In the genomic region with DNA sequence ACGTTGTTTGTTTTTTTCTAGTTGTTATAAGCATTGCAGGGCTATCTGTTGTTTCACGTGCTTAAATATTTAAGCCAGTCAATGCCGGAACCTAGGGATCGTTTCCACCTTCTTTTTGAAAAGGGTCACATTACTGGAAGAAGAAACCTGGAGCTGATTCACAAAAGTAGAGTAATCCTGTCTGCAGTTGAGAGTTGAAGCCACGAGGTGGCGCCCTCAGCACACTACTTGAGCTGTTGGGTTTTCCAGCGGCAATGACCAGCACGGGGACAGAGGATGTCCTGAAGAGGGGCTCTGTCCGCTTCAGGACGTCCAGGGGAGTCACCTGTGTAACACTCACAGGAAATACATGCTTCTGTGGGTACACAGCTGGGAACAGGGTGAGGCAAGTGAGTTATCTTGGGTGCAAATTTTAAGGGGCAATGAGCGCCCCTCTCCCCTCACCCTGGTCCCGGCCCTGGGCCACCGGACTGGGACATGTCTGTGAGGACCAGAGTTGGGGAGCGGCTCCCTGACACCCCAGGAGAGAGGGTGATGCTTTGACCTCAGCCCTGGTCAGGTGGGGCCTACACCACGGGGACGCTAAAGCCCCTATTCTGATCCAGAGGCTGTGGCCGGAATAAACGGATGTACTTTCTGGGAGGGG, we compare ENCODE assay signal across 8 cellular contexts. TPM values are rescaled to one million over a fixed set of nuclear protein-coding genes. Genes with fewer than 3 reads are reported as not detected.
DNase-seq lines count a peak whose midpoint lies in the region; ATAC-seq, FAIRE-seq and TF ChIP-seq lines count a peak whose summit lies in the region.

No MANE protein-coding gene starts in this region.

- H3K27ac Mint-ChIP-seq in activated CD4-positive, alpha-beta T cell treated with anti-CD3 and anti-CD28 coated beads, Interleukin-2, amount 10 ng/mL, durations not matched to agents 7 days and 5 days: no peak overlapping the region

- TF ChIP-seq POLR2A in GM12892 (IDR thresholded peaks at IDR 0.05; ENCODE audit: low read depth, low read length): no peak

- peak; percentile 88 for FAIRE-seq in GM12892 (lab: Jason Lieb, UNC)

- peak in 1 of 2 donors; percentile 31 for ATAC-seq in lower lobe of right lung
- no peak for ATAC-seq in HG02981 (IDR thresholded peaks at IDR 0.05; ENCODE audit: unreplicated experiment)

- intact Hi-C loops in dorsolateral prefrontal cortex (cut with DNase I): loop anchor here (5.0 to 10.0 kb wide), 5 partner anchors 51 to 859 kb away; a partner anchor contains a TSS
- intact Hi-C loops in lower lobe of right lung (cut with DNase I): no loop called here

- TF ChIP-seq CTCF in dorsolateral prefrontal cortex (IDR thresholded peaks at IDR 0.05 in 54 of 56, conservative IDR thresholded peaks at IDR 0.05 in 2 of 56; ENCODE audit: low read depth in 1 of 56, partially characterized antibody in 56 of 56) (peak; percentile 67 to 98 (median 93)), lower lobe of right lung (IDR thresholded peaks at IDR 0.05) (peak; percentile 87)

- no peaks in the 10 kb centered on the region for H3K36me3 ChIP-seq in lower lobe of right lung

- peak; percentile 73 for DNase-seq in ACHN
- no peak for DNase-seq in GM12892 (ENCODE audit: insufficient read length)
- DNase-seq in NCI-H2171 treated with DMSO at 0.1 percent for 48 hours (lab: John Stamatoyannopoulos, UW): peak; percentile 41
- DNase-seq in activated CD4-positive, alpha-beta T cell treated with anti-CD3 and anti-CD28 coated beads, Interleukin-2, amount 10 ng/mL, durations not matched to agents 7 days and 5 days: peak; percentile 66
- peak; percentile 66 to 92 (median 84) for DNase-seq in dorsolateral prefrontal cortex
- DNase-seq in lower lobe of right lung: peak; percentile 85
- peak; percentile 40 to 59 for DNase-seq in stimulated activated CD8-positive, alpha-beta memory T cell treated with anti-CD3 and anti-CD28 coated beads, Interleukin-2, amount 100 ng/mL, for 48 hours (ENCODE audit: low read depth in 2 of 2)

- H3K9me3 Mint-ChIP-seq in activated CD4-positive, alpha-beta T cell treated with anti-CD3 and anti-CD28 coated beads, Interleukin-2, amount 10 ng/mL, durations not matched to agents 7 days and 5 days: no peaks in the 10 kb centered on the region

- peaks cover 17% of the 10 kb centered on the region for H3K4me1 ChIP-seq in lower lobe of right lung

- POLR2A ChIA-PET in activated CD4-positive, alpha-beta T cell treated with anti-CD3 and anti-CD28 coated beads, Interleukin-2, amount 10 ng/mL, durations not matched to agents 7 days and 5 days (lab: Charles Lee): no interaction called here

- CTCF ChIA-PET in activated CD4-positive, alpha-beta T cell treated with anti-CD3 and anti-CD28 coated beads, Interleukin-2, amount 10 ng/mL, durations not matched to agents 7 days and 5 days (lab: Charles Lee): interaction anchor here (0.6 to 3.8 kb wide), 12 partner anchors 11 to 860 kb away, joined by 3 to 33 read pairs (median 4); a partner anchor contains a TSS

- H3K27me3 ChIP-seq in dorsolateral prefrontal cortex (no peaks in the 10 kb centered on the region), lower lobe of right lung (ENCODE audit: low read depth) (no peaks in the 10 kb centered on the region)

- in situ Hi-C loops in ACHN (cut with HindIII; ENCODE audit: low pct_ligation_motif_present, low pct_unique_long_range_greater_than_20kb, low sequenced_read_pairs): no loop called here

- no peak overlapping the region for H3K4me3 Mint-ChIP-seq in activated CD4-positive, alpha-beta T cell treated with anti-CD3 and anti-CD28 coated beads, Interleukin-2, amount 10 ng/mL, durations not matched to agents 7 days and 5 days

- no peak overlapping the region for H3K27ac ChIP-seq in dorsolateral prefrontal cortex
- no peak overlapping the region for H3K27ac ChIP-seq in lower lobe of right lung

- peaks cover 6% of the 10 kb centered on the region for H3K4me1 Mint-ChIP-seq in activated CD4-positive, alpha-beta T cell treated with anti-CD3 and anti-CD28 coated beads, Interleukin-2, amount 10 ng/mL, durations not matched to agents 7 days and 5 days

- H3K36me3 Mint-ChIP-seq in activated CD4-positive, alpha-beta T cell treated with anti-CD3 and anti-CD28 coated beads, Interleukin-2, amount 10 ng/mL, durations not matched to agents 7 days and 5 days (ENCODE audit: low read depth): no peaks in the 10 kb centered on the region

- no peak overlapping the region for H3K4me3 ChIP-seq in dorsolateral prefrontal cortex
- H3K4me3 ChIP-seq in lower lobe of right lung: no peak overlapping the region

- peaks cover 20% of the 10 kb centered on the region for H3K27me3 Mint-ChIP-seq in activated CD4-positive, alpha-beta T cell treated with anti-CD3 and anti-CD28 coated beads, Interleukin-2, amount 10 ng/mL, durations not matched to agents 7 days and 5 days

- H3K9me3 ChIP-seq in lower lobe of right lung: no peaks in the 10 kb centered on the region

RNA-seq across cellular contexts. Expression of a gene that starts 26.3 kb away (rescaled TPM):
- polyA plus RNA-seq in GM12892 (2012; ENCODE audit: missing spikeins): 36.4 TPM
- under 1 TPM; 0.37 to 0.40 TPM for total RNA-seq in activated CD4-positive, alpha-beta T cell treated with anti-CD3 and anti-CD28 coated beads, Interleukin-2, amount 10 ng/mL, durations not matched to agents 7 days and 5 days
- total RNA-seq in dorsolateral prefrontal cortex (10 to 100 TPM in 5 of 120 experiments, 1 to 10 TPM in 115; 1.5 to 12.2 (median 4.6) TPM), lower lobe of right lung (44.4 TPM)

RNA-seq across cellular contexts. Expression of a gene that starts 53.5 kb away (rescaled TPM):
- 0.34 TPM for polyA plus RNA-seq in GM12892 (2012; ENCODE audit: missing spikeins)
- not detected for total RNA-seq in activated CD4-positive, alpha-beta T cell treated with anti-CD3 and anti-CD28 coated beads, Interleukin-2, amount 10 ng/mL, durations not matched to agents 7 days and 5 days
- total RNA-seq in dorsolateral prefrontal cortex: 100 to 1,000 TPM in 1 of 120 experiments, 10 to 100 TPM in 119; 17.5 to 100 (median 34.4) TPM
- total RNA-seq in lower lobe of right lung: 9.6 TPM
